In genomic region chr2:236117861-236118269, GRCh38 we compare ENCODE assay signal across 26 cellular contexts. TPM values are rescaled to one million over a fixed set of nuclear protein-coding genes. Genes with fewer than 3 reads are reported as not detected.
DNase-seq lines count a peak whose midpoint lies in the region; ATAC-seq and TF ChIP-seq lines count a peak whose summit lies in the region.
"Had no signal": no experiment of that assay in that cellular context is flagged by ENCODE, and none has a peak within 500 bp of the region (broad histone marks: within the 10 kb centered on the region; RNA-seq: fewer than 3 reads in every experiment).

No MANE protein-coding gene starts in this region.

- H3K4me3 Mint-ChIP-seq in WTC11 = no peak overlapping the region
- H3K4me3 Mint-ChIP-seq: activated naive CD8-positive, alpha-beta T cell treated with anti-CD3 and anti-CD28 coated beads, Interleukin-2, amount 50 U/mL, for 24 hours; CD4-positive, alpha-beta memory T cell; H9; neural crest cell; stimulated activated naive CD8-positive, alpha-beta T cell treated with anti-CD3 and anti-CD28 coated beads, Interleukin-15, Interleukin-2, amounts not matched to agents 100 ng/mL and 50 ng/mL, for 24 hours had no signal

- ATAC-seq in WTC11 = no peak; the same call in 1 of the 2 replicates
- ATAC-seq: activated naive CD8-positive, alpha-beta T cell treated with anti-CD3 and anti-CD28 coated beads, Interleukin-2, amount 50 U/mL, for 24 hours; left ventricle myocardium superior had no signal

- peaks cover 5% of the 10 kb centered on the region; the same call in 1 of the 2 replicates for H3K27me3 ChIP-seq in H7 (ENCODE audit: control insufficient read depth, insufficient read depth, low read length)
- H3K27me3 ChIP-seq: breast epithelium, colonic mucosa, tibial artery had no signal

- H3K36me3 ChIP-seq in H7 (replicated peaks; ENCODE audit: control insufficient read depth, insufficient read depth, low read length) = no peaks in the 10 kb centered on the region
- H3K36me3 ChIP-seq: breast epithelium, colonic mucosa had no signal

- H3K4me1 Mint-ChIP-seq in WTC11 = peaks cover 42% of the 10 kb centered on the region
- H3K4me1 Mint-ChIP-seq: activated naive CD8-positive, alpha-beta T cell treated with anti-CD3 and anti-CD28 coated beads, Interleukin-2, amount 50 U/mL, for 24 hours; CD4-positive, alpha-beta memory T cell had no signal

- no peaks in the 10 kb centered on the region for H3K9me3 Mint-ChIP-seq in WTC11
- H3K9me3 Mint-ChIP-seq: activated naive CD8-positive, alpha-beta T cell treated with anti-CD3 and anti-CD28 coated beads, Interleukin-2, amount 50 U/mL, for 24 hours; H9; neural crest cell; stimulated activated naive CD8-positive, alpha-beta T cell treated with anti-CD3 and anti-CD28 coated beads, Interleukin-15, Interleukin-2, amounts not matched to agents 100 ng/mL and 50 ng/mL, for 24 hours had no signal

- no peak overlapping the region for H3K27ac Mint-ChIP-seq in WTC11
- H3K27ac Mint-ChIP-seq: activated naive CD8-positive, alpha-beta T cell treated with anti-CD3 and anti-CD28 coated beads, Interleukin-2, amount 50 U/mL, for 24 hours; CD4-positive, alpha-beta memory T cell; H9; stimulated activated naive CD8-positive, alpha-beta T cell treated with anti-CD3 and anti-CD28 coated beads, Interleukin-15, Interleukin-2, amounts not matched to agents 100 ng/mL and 50 ng/mL, for 24 hours had no signal

- DNase-seq in H7 (peak; percentile 56), NCI-H2081 treated with DMSO at 0.1 percent for 48 hours (lab: John Stamatoyannopoulos, UW) (peak; percentile 31), WTC11 (ENCODE audit: low spot score) (no peak), posterior vena cava (ENCODE audit: low spot score) (peak; percentile 29), NCI-H1048 (lab: John Stamatoyannopoulos, UW) (no peak), KBM-7 (no peak), NCI-H226 (no peak), GM20000 (ENCODE audit: low spot score) (no peak)
- DNase-seq: activated CD4-positive, alpha-beta T cell treated with anti-CD3 and anti-CD28 coated beads, Interleukin-2, amount 50 U/mL, for 4 hours; activated CD8-positive, alpha-beta memory T cell treated with anti-CD3 and anti-CD28 coated beads, Interleukin-2, amount 50 U/mL, for 48 hours; activated effector memory CD4-positive, alpha-beta T cell treated with anti-CD3 and anti-CD28 coated beads, Interleukin-2, amount 50 U/mL, for 16 hours; activated naive CD8-positive, alpha-beta T cell treated with anti-CD3 and anti-CD28 coated beads, Interleukin-2, amount 50 U/mL, for 24 hours; CD4-positive, alpha-beta memory T cell; colonic mucosa; glutamatergic neuron; H9; NCI-H1694 treated with DMSO at 0.1 percent for 48 hours; NK-92 treated with Interleukin-12 subunit alpha and Interleukin-12 subunit beta, amount 100 ng/mL, for 24 hours; stimulated activated CD4-positive, alpha-beta T cell treated with anti-CD3 and anti-CD28 coated beads, Interleukin-4, amount 100 ng/mL, for 1 hour; T-helper 2 cell; tibial artery had no signal

- POLR2A ChIA-PET in WTC11 (lab: Charles Lee) = no interaction called here

- TF ChIP-seq CTCF in WTC11 (IDR thresholded peaks at IDR 0.05) (no peak), GM20000 (IDR thresholded peaks at IDR 0.05; ENCODE audit: extremely low read depth, missing control alignments) (no peak)

- H3K4me3 ChIP-seq in H7 (ENCODE audit: insufficient read depth, low read depth, low read length) = no peak overlapping the region
- H3K4me3 ChIP-seq: breast epithelium, colonic mucosa, tibial artery had no signal

- in situ Hi-C loops in KBM-7 (cut with MboI; ENCODE audit: low pct_unique_long_range_greater_than_20kb, low sequenced_read_pairs) = no loop called here

- H3K27me3 Mint-ChIP-seq in WTC11 (ENCODE audit: low read depth) = peaks cover 23% of the 10 kb centered on the region

- CTCF ChIA-PET in WTC11 (lab: Charles Lee) = no interaction called here

- peaks cover 10% of the 10 kb centered on the region; the same call in 1 of the 2 replicates for H3K36me3 Mint-ChIP-seq in WTC11
- H3K36me3 Mint-ChIP-seq: CD4-positive, alpha-beta memory T cell had no signal

- intact Hi-C loops in posterior vena cava (cut with DNase I) = no loop called here

TF ChIP-seq in WTC11, 78 proteins besides CTCF, POLR2A, EP300 and RAD21 (continues in another document):
- TF ChIP-seq HMGXB4 (CRISPR knock-in tag; IDR thresholded peaks at IDR 0.05) = no peak
- TF ChIP-seq ARID4B (CRISPR knock-in tag; IDR thresholded peaks at IDR 0.05; ENCODE audit: borderline replicate concordance) = no peak
- TF ChIP-seq PRDM15 (CRISPR knock-in tag; IDR thresholded peaks at IDR 0.05) = no peak
- TF ChIP-seq ZMAT4 (CRISPR knock-in tag; IDR thresholded peaks at IDR 0.05) = no peak
- TF ChIP-seq ZNF232 (CRISPR knock-in tag; IDR thresholded peaks at IDR 0.05) = no peak
- no peak for TF ChIP-seq ELF4 (CRISPR knock-in tag; IDR thresholded peaks at IDR 0.05; ENCODE audit: low read depth)

RNA-seq across cellular contexts. Expression of gene GBX2, which starts 50.3 kb away (rescaled TPM):
- 24.4 and 27.3 TPM in 2 replicates for total RNA-seq in H7 (2014; rRNA removed; shearing (Covaris generic))
- 15.3 to 25.6 TPM (median 19.1 TPM) in 3 replicates for total RNA-seq in WTC11 (2021)
- total RNA-seq in posterior vena cava = not detected
- total RNA-seq: breast epithelium; CD4-positive, alpha-beta memory T cell; colonic mucosa; left ventricle myocardium superior; mononuclear cell had no signal

Comparison
In these comparisons a context has a peak if more than half of its experiments do, and no peak if none do; other contexts are left out.
1. DNase-seq: peak in H7 (single experiment), NCI-H2081 treated with DMSO at 0.1 percent for 48 hours (single experiment) and posterior vena cava (single experiment); none in WTC11 (single experiment), NCI-H1048 (single experiment), KBM-7 (single experiment), NCI-H226 (single experiment) and GM20000 (single experiment).
2. RNA of gene GBX2, which starts 50.3 kb away (total RNA-seq): 15.3 to 25.6 TPM in WTC11 and 24.4 to 27.3 TPM in H7; not detected in posterior vena cava; every median in the first group is over 10 times any median in the second.